In the genomic region with DNA sequence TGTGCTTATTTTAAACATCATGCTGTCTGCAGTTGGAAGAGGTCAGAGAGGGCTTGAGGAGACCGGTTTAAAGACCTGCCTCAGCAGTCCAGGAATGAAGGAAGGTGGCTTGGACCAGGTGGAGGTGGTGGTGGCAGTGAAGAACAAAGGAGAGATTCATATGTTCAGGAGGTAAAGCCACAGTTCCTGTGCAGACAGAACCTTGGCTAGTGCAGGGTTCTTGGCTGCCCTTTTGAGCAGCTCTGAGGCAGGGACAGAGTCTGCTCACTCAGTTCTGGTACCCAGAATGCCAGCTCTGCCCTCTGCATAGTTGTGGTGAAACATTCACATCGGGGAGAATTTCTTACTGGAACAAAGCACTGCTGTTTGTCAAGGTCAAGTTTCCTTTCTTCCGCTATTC, we compare ENCODE assay signal across 22 cellular contexts.
A peak's percentile ranks its signal among the peaks of the same experiment; 100 is the strongest.
DNase-seq lines count a peak whose midpoint lies in the region; ATAC-seq, FAIRE-seq and TF ChIP-seq lines count a peak whose summit lies in the region.
"Had no signal": no experiment of that assay in that cellular context is flagged by ENCODE, and none has a peak within 500 bp of the region (broad histone marks: within the 10 kb centered on the region; RNA-seq: fewer than 3 reads in every experiment).

No MANE protein-coding gene starts in this region.

- TF ChIP-seq CTCF in right atrium auricular region (IDR thresholded peaks at IDR 0.05) (no peak), GM20000 (IDR thresholded peaks at IDR 0.05; ENCODE audit: extremely low read depth, missing control alignments) (no peak)

- no peak overlapping the region for H3K27ac ChIP-seq in right atrium auricular region
- H3K27ac ChIP-seq: 22Rv1, A549, C4-2B, GM23248 had no signal

- H3K27me3 ChIP-seq in right atrium auricular region: no peaks in the 10 kb centered on the region

- ATAC-seq in left ventricle myocardium superior: peak; percentile 64
- ATAC-seq: A549, HCT116, HepG2 had no signal

- H3K4me3 ChIP-seq in right atrium auricular region: no peak overlapping the region
- H3K4me3 ChIP-seq: A549, GM23248 had no signal

- no peaks in the 10 kb centered on the region for H3K4me1 ChIP-seq in right atrium auricular region
- H3K4me1 ChIP-seq: A549, Caco-2 had no signal

- FAIRE-seq in HTR-8/SVneo (lab: Jason Lieb, UNC): no peak
- FAIRE-seq: A549, D721Med, G401.6, GM12891, GM19239, HepG2 had no signal

- H3K9me3 ChIP-seq in right atrium auricular region: no peaks in the 10 kb centered on the region
- H3K9me3 ChIP-seq: A549, Caco-2 had no signal

- DNase-seq in NCI-H345 (lab: John Stamatoyannopoulos, UW): peak; percentile 7
- DNase-seq in NCI-H345 treated with DMSO at 0.1 percent for 48 hours (lab: John Stamatoyannopoulos, UW; ENCODE audit: unreplicated experiment): no peak
- no peak for DNase-seq in left ventricle myocardium superior
- no peak for DNase-seq in right atrium auricular region (ENCODE audit: low spot score)
- DNase-seq in mucosa of gallbladder (ENCODE audit: low spot score): peak; percentile 9
- no peak for DNase-seq in GM20000 (ENCODE audit: low spot score)
- DNase-seq in HTR-8/SVneo (ENCODE audit: insufficient read length, low spot score): no peak
- DNase-seq: AML-193; Caco-2; CD4-positive, alpha-beta T cell; GM23248; H7; HFFc6 had no signal

- intact Hi-C loops in left ventricle myocardium superior (cut with micrococcal nuclease): no loop called here

- H3K36me3 ChIP-seq in right atrium auricular region: no peaks in the 10 kb centered on the region

Comparison
In these comparisons a context has a peak if more than half of its experiments do, and no peak if none do; other contexts are left out.
1. DNase-seq: peak in NCI-H345 (single experiment) and mucosa of gallbladder (single experiment); none in NCI-H345 treated with DMSO at 0.1 percent for 48 hours (single experiment), left ventricle myocardium superior (single experiment), right atrium auricular region (single experiment), GM20000 (single experiment) and HTR-8/SVneo (single experiment).